Comparison of ENCODE assay signal across 1 cellular context in genomic region chr16:68065716-68066305, GRCh38.
TF ChIP-seq lines count a peak whose summit lies in the region.

No MANE protein-coding gene starts in this region.

TF ChIP-seq in endothelial cell of umbilical vein, 7 proteins besides CTCF, POLR2A, EP300 and RAD21 (continued from another document):
- TF ChIP-seq MYC (IDR thresholded peaks at IDR 0.05; ENCODE audit: low read depth, low read length) (no peak), FOS (IDR thresholded peaks at IDR 0.05; ENCODE audit: borderline replicate concordance, insufficient read depth, low read length) (no peak)
TF ChIP-seq in endothelial cell of umbilical vein: peak in this region for 0.
